Comparison of ENCODE assay signal across 8 cellular contexts in the genomic region with DNA sequence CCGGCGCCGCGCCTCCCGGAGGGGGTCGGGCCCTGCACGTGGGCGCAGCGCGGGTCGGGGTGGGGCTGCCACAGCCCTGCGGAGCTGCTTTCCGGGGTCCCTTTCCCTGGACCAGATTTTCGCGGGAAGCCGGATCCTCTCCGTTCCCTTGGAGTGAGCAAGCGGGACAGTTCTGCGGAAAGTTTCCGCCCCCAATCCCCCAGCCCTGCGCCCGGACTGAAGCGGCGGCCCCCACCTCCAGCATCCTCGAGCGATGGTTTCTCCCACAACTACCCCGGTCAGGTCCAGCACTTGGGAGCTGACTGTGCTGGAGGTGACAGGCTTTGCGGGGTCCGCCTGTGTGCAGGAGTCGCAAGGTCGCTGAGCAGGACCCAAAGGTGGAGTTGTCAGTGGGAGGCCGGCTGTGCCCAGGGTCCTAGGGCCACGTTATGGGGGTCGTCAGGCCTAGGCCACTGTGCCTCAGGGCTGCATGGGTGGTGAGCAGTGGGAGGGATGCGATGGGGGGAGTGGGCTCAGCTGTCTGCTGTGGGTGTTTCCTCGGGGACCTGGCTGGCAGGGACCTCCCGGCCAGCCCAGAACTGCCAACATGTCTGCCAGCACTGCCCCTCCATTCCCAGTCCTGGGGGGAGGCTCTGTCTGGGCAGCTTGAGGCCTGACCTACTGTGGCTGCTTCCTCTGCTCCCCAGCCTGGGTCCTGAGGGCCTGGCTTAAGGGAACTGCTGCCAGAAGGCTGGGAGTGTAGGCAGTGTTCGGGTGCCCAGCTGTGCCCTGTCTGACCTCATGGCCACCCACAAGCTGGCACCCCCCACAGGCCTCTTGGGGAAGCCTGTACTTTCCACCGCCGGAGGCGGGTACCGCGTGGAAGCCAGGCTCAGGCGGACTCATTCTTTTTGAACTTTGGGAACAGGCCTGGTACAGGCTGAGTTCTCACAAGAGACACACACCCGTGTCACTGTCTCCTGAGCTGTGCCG. TPM values are rescaled to one million over a fixed set of nuclear protein-coding genes. Genes with fewer than 3 reads are reported as not detected.
A peak's percentile ranks its signal among the peaks of the same experiment; 100 is the strongest.
DNase-seq lines count a peak whose midpoint lies in the region; ATAC-seq and TF ChIP-seq lines count a peak whose summit lies in the region.

No MANE protein-coding gene starts in this region.

- peak overlapping the region; percentile 69 for H2AFZ ChIP-seq in DND-41 (ENCODE audit: low read depth, low read length)

- H3K9me3 ChIP-seq in DND-41 (ENCODE audit: insufficient read depth, low read length, severe bottlenecking) (no peaks in the 10 kb centered on the region), KOPT-K1 (ENCODE audit: insufficient read depth, low read length, poor library complexity, severe bottlenecking) (no peaks in the 10 kb centered on the region)

- peak; percentile 25 for ATAC-seq in DND-41 (ENCODE audit: insufficient read depth, low read depth)
- peak; percentile 20 for ATAC-seq in GM21447 (IDR thresholded peaks at IDR 0.05; ENCODE audit: unreplicated experiment)

- H3K4me2 ChIP-seq in DND-41 (ENCODE audit: insufficient read depth, low read length): peak overlapping the region; percentile 96

- intact Hi-C loops in cardiac septum (cut with DNase I): loop anchor here (5.0 to 10.0 kb wide), 3 partner anchors 36 to 76 kb away; no protein-coding TSS in a partner anchor

- H3K27me3 Mint-ChIP-seq in activated naive CD8-positive, alpha-beta T cell treated with anti-CD3 and anti-CD28 coated beads for 36 hours: no peaks in the 10 kb centered on the region
- no peaks in the 10 kb centered on the region for H3K27me3 Mint-ChIP-seq in osteocyte (ENCODE audit: unreplicated experiment)

- H3K79me2 ChIP-seq in DND-41 (ENCODE audit: insufficient read depth, low read length): peaks cover 88% of the 10 kb centered on the region

- DNase-seq in DND-41 (peak; percentile 60), cardiac septum (ENCODE audit: low spot score) (peak; percentile 86), osteocyte (ENCODE audit: extremely low spot score, unreplicated experiment) (peak; percentile 89), epidermal melanocyte (ENCODE audit: insufficient read length, low spot score) (no peak), SKM-1 treated with dmso at 0.1 percent for 144 hours (lab: John Stamatoyannopoulos, UW; ENCODE audit: unreplicated experiment) (no peak)
- DNase-seq in activated naive CD8-positive, alpha-beta T cell treated with anti-CD3 and anti-CD28 coated beads for 36 hours: peak; percentile 31

- TF ChIP-seq CTCF in DND-41 (IDR thresholded peaks at IDR 0.05; ENCODE audit: borderline replicate concordance, extremely low read depth, low read length, poor library complexity, severe bottlenecking): no peak
- no peak for TF ChIP-seq CTCF in osteocyte (IDR thresholded peaks at IDR 0.05)

- H4K20me1 ChIP-seq in DND-41 (ENCODE audit: insufficient read depth, low read length): peaks cover 35% of the 10 kb centered on the region

- H3K27ac ChIP-seq in DND-41 (ENCODE audit: low read length): peak overlapping the region; percentile 72
- peak overlapping the region; percentile 97 for H3K27ac ChIP-seq in KOPT-K1 (ENCODE audit: low read depth, low read length, poor library complexity, severe bottlenecking)

- peak overlapping the region; percentile 63 for H3K27ac Mint-ChIP-seq in activated naive CD8-positive, alpha-beta T cell treated with anti-CD3 and anti-CD28 coated beads for 36 hours
- H3K27ac Mint-ChIP-seq in osteocyte (ENCODE audit: unreplicated experiment): peak overlapping the region; percentile 86

- H3K4me1 Mint-ChIP-seq in activated naive CD8-positive, alpha-beta T cell treated with anti-CD3 and anti-CD28 coated beads for 36 hours: peaks cover 24% of the 10 kb centered on the region
- peaks cover 76% of the 10 kb centered on the region for H3K4me1 Mint-ChIP-seq in osteocyte (ENCODE audit: unreplicated experiment)

- peaks cover 69% of the 10 kb centered on the region for H3K4me1 ChIP-seq in DND-41 (ENCODE audit: insufficient read depth, low read length)

- H3K36me3 ChIP-seq in DND-41 (ENCODE audit: insufficient read depth, low read length) (peaks cover 14% of the 10 kb centered on the region), KOPT-K1 (ENCODE audit: insufficient read depth, low read length) (peaks cover 11% of the 10 kb centered on the region; the same call in 1 of the 2 replicates)

- H3K9me3 Mint-ChIP-seq in activated naive CD8-positive, alpha-beta T cell treated with anti-CD3 and anti-CD28 coated beads for 36 hours: no peaks in the 10 kb centered on the region
- no peaks in the 10 kb centered on the region for H3K9me3 Mint-ChIP-seq in osteocyte (ENCODE audit: unreplicated experiment)

- peak overlapping the region; percentile 89 for H3K9ac ChIP-seq in DND-41 (ENCODE audit: low read depth, low read length)

- peak overlapping the region; percentile 77 for H3K4me3 Mint-ChIP-seq in activated naive CD8-positive, alpha-beta T cell treated with anti-CD3 and anti-CD28 coated beads for 36 hours
- peak overlapping the region; percentile 85 for H3K4me3 Mint-ChIP-seq in osteocyte (ENCODE audit: unreplicated experiment)

- peaks cover 18% of the 10 kb centered on the region for H3K36me3 Mint-ChIP-seq in activated naive CD8-positive, alpha-beta T cell treated with anti-CD3 and anti-CD28 coated beads for 36 hours
- no peaks in the 10 kb centered on the region for H3K36me3 Mint-ChIP-seq in osteocyte (ENCODE audit: unreplicated experiment)

- H3K27me3 ChIP-seq in DND-41 (ENCODE audit: insufficient read depth, low read length, poor library complexity): no peaks in the 10 kb centered on the region

- H3K4me3 ChIP-seq in DND-41 (ENCODE audit: low read depth in 1 of 2, low read length in 2 of 2): peak overlapping the region; percentile 75 to 78; a peak in 3 of 4 replicates

RNA-seq across cellular contexts. Expression of a gene that starts 0.7 kb away (rescaled TPM):
- 10 to 100 TPM; 10.6 to 11.8 TPM for total RNA-seq in activated naive CD8-positive, alpha-beta T cell treated with anti-CD3 and anti-CD28 coated beads for 36 hours
- 55.1 TPM for total RNA-seq in cardiac septum
- 73.1 and 74.8 TPM in 2 replicates for total RNA-seq in osteocyte

RNA-seq across cellular contexts. Expression of a gene that starts 52.4 kb away (rescaled TPM):
- 10 to 100 TPM; 29.1 to 29.3 TPM for total RNA-seq in activated naive CD8-positive, alpha-beta T cell treated with anti-CD3 and anti-CD28 coated beads for 36 hours
- 9.9 TPM for total RNA-seq in cardiac septum
- 11.2 and 15.2 TPM in 2 replicates for total RNA-seq in osteocyte

Comparison
In these comparisons a context has a peak if more than half of its experiments do, and no peak if none do; other contexts are left out.
1. DNase-seq: peak in DND-41 (single experiment), activated naive CD8-positive, alpha-beta T cell treated with anti-CD3 and anti-CD28 coated beads for 36 hours (single experiment), cardiac septum (single experiment) and osteocyte (single experiment); none in epidermal melanocyte (single experiment) and SKM-1 treated with dmso at 0.1 percent for 144 hours (single experiment).